8 cellular contexts compared by ENCODE assay signal in the genomic region with DNA sequence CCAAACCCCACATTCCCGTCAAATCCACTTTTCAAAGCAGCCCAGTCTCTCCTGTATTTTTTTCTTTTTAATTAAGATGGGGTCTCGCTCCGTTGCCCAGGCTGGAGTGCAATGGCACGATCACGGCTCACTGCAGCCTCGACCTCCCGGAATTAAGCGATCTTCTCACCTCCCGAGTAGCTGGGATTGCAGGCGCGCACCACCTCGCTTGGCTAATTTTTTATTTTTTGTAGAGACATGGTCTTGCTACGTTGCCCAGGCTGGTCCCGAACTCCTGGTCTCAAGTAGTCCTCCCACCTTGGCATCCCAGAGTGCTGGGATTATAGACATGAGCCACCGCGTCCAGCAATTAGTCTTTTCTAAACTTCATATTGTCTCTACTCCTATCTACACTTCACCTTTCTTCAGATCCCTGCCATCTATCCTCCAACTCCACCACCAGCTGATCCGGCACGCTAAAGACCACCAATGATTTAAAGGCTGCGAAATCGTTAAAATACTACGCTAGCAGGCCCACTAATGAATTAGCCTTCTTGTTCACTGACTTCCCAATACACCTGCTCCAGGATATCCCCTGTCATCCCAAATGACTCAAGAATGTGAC. TPM values are rescaled to one million over a fixed set of nuclear protein-coding genes. Genes with fewer than 3 reads are reported as not detected.
DNase-seq lines count a peak whose midpoint lies in the region; ATAC-seq and TF ChIP-seq lines count a peak whose summit lies in the region.

No MANE protein-coding gene starts in this region.

- peak overlapping the region; percentile 82 for H2AFZ ChIP-seq in ACC112 (ENCODE audit: low read length, unreplicated experiment)
- peak overlapping the region; percentile 92 for H2AFZ ChIP-seq in Loucy (ENCODE audit: low read length)

- H3F3A ChIP-seq in Loucy (ENCODE audit: low read depth), result no peaks in the 10 kb centered on the region

- no peak for TF ChIP-seq CTCF in Loucy (conservative IDR thresholded peaks at IDR 0.05; ENCODE audit: low read length)

- no peaks in the 10 kb centered on the region for H3K9me3 ChIP-seq in Loucy (ENCODE audit: insufficient read depth, low read depth, low read length)

- H3K27me3 ChIP-seq in ACC112 (ENCODE audit: insufficient read depth, low read length), result no peaks in the 10 kb centered on the region
- no peaks in the 10 kb centered on the region for H3K27me3 ChIP-seq in Loucy (ENCODE audit: insufficient read depth, low read length, poor library complexity, severe bottlenecking)

- H4K20me1 ChIP-seq in Loucy (ENCODE audit: insufficient read depth, low read length, poor library complexity, severe bottlenecking), result peaks cover 11% of the 10 kb centered on the region

- peaks cover 31% of the 10 kb centered on the region for H3K79me2 ChIP-seq in ACC112 (ENCODE audit: control insufficient read depth, insufficient read depth, low read length, unreplicated experiment)
- peaks cover 33% of the 10 kb centered on the region for H3K79me2 ChIP-seq in Loucy (ENCODE audit: insufficient read depth, low read length)

- peak overlapping the region; percentile 87 for H3K4me3 ChIP-seq in ACC112 (ENCODE audit: low read depth, low read length)
- H3K4me3 ChIP-seq in Loucy (ENCODE audit: low read length, poor library complexity, severe bottlenecking), result peak overlapping the region; percentile 74

- H3K36me3 ChIP-seq in ACC112 (ENCODE audit: insufficient read depth, low read length) (0 out of 2 replicates have a peak, but pooled peaks cover 4% of the 10 kb centered on the region), Loucy (ENCODE audit: insufficient read depth, low read length) (peaks cover 31% of the 10 kb centered on the region; the same call in 1 of the 2 replicates)

- peak overlapping the region; percentile 88 for H3K4me2 ChIP-seq in Loucy (ENCODE audit: low read depth, low read length, poor library complexity, severe bottlenecking)

- H3K9ac ChIP-seq in Loucy (ENCODE audit: low read depth, low read length, poor library complexity, severe bottlenecking), result peak overlapping the region; percentile 80

- H3K4me1 ChIP-seq in ACC112 (ENCODE audit: control insufficient read depth, insufficient read depth, low read length, unreplicated experiment), result peaks cover 7% of the 10 kb centered on the region
- H3K4me1 ChIP-seq in Loucy (ENCODE audit: insufficient read depth, low read length, poor library complexity, severe bottlenecking), result peaks cover 28% of the 10 kb centered on the region

- no peaks in the 10 kb centered on the region for H3K9me2 ChIP-seq in Loucy (replicated peaks; ENCODE audit: low read depth, low read length)

- ATAC-seq in HG03342 (IDR thresholded peaks at IDR 0.05; ENCODE audit: unreplicated experiment), result no peak
- no peak for ATAC-seq in HG02623 (IDR thresholded peaks at IDR 0.05; ENCODE audit: unreplicated experiment)
- no peak for ATAC-seq in left lobe of liver

- DNase-seq in dermis blood vessel endothelial cell (peak; percentile 2), myocyte (ENCODE audit: low read depth) (peak; percentile 3), NCI-H128 (lab: John Stamatoyannopoulos, UW; ENCODE audit: unreplicated experiment) (no peak), left lobe of liver (ENCODE audit: low spot score) (no peak)

- peak overlapping the region; percentile 26; the same call in 1 of the 2 replicates for H3K27ac ChIP-seq in ACC112 (ENCODE audit: low read depth, low read length)

RNA-seq across cellular contexts. Expression of gene CHUK, which starts 0.5 kb away (rescaled TPM):
- total RNA-seq in dermis blood vessel endothelial cell (28.8 and 35.5 TPM in 2 replicates), myocyte (21.3 and 22.3 TPM in 2 replicates), left lobe of liver (9.4 TPM)
- polyA plus RNA-seq in myocyte (2012), result 9.2 TPM

RNA-seq across cellular contexts. Expression of gene CWF19L1, which starts 37.5 kb away (rescaled TPM):
- 32.5 and 37.0 TPM in 2 replicates for total RNA-seq in dermis blood vessel endothelial cell
- total RNA-seq in myocyte, result 14.2 and 18.6 TPM in 2 replicates
- polyA plus RNA-seq in myocyte (2012), result 12.2 TPM
- total RNA-seq in left lobe of liver, result 8.0 TPM

RNA-seq across cellular contexts. Expression of gene ERLIN1, which starts 44.1 kb away (rescaled TPM):
- total RNA-seq in dermis blood vessel endothelial cell (32.8 and 62.6 TPM in 2 replicates), myocyte (13.0 and 15.0 TPM in 2 replicates), left lobe of liver (43.6 TPM)
- polyA plus RNA-seq in myocyte (2012), result 33.2 TPM

RNA-seq across cellular contexts. Expression of gene BLOC1S2, which starts 56.6 kb away (rescaled TPM):
- total RNA-seq in dermis blood vessel endothelial cell (35.1 and 44.2 TPM in 2 replicates), myocyte (70.5 TPM in 2 replicates), left lobe of liver (16.4 TPM)
- polyA plus RNA-seq in myocyte (2012), result 72.2 TPM

Comparison
In these comparisons a context has a peak if more than half of its experiments do, and no peak if none do; other contexts are left out.
1. DNase-seq: peak in dermis blood vessel endothelial cell (single experiment) and myocyte (single experiment); none in NCI-H128 (single experiment) and left lobe of liver (single experiment).